ENCODE assay signal across 9 cellular contexts in genomic region chr11:119019996-119020395, GRCh38. TPM values are rescaled to one million over a fixed set of nuclear protein-coding genes. Genes with fewer than 3 reads are reported as not detected.
DNase-seq lines count a peak whose midpoint lies in the region; ATAC-seq and TF ChIP-seq lines count a peak whose summit lies in the region.
"Had no signal": no experiment of that assay in that cellular context is flagged by ENCODE, and none has a peak within 500 bp of the region (broad histone marks: within the 10 kb centered on the region; RNA-seq: fewer than 3 reads in every experiment).

No MANE protein-coding gene starts in this region.

- peaks cover 77% of the 10 kb centered on the region for H3K36me3 Mint-ChIP-seq in activated CD4-positive, alpha-beta T cell treated with anti-CD3 and anti-CD28 coated beads for 36 hours (ENCODE audit: low read depth)
- H3K36me3 Mint-ChIP-seq in activated CD8-positive, alpha-beta T cell treated with anti-CD3 and anti-CD28 coated beads for 36 hours (ENCODE audit: low read depth) = peaks cover 73% of the 10 kb centered on the region
- peaks cover 42 to 64% of the 10 kb centered on the region in 2 donors for H3K36me3 Mint-ChIP-seq in stimulated activated naive B cell treated with anti-CD40 and anti-IgM and Interleukin-4, amounts not matched to agents 10 μg/mL and 1 μg/mL and 100 μg/mL, for 72 hours

- peaks cover 57% of the 10 kb centered on the region for H3K4me1 Mint-ChIP-seq in activated CD4-positive, alpha-beta T cell treated with anti-CD3 and anti-CD28 coated beads for 36 hours
- H3K4me1 Mint-ChIP-seq in activated CD8-positive, alpha-beta T cell treated with anti-CD3 and anti-CD28 coated beads for 36 hours (ENCODE audit: low read depth) = peaks cover 57% of the 10 kb centered on the region
- H3K4me1 Mint-ChIP-seq in stimulated activated naive B cell treated with anti-CD40 and anti-IgM and Interleukin-4, amounts not matched to agents 10 μg/mL and 1 μg/mL and 100 μg/mL, for 72 hours = peaks cover 23 to 37% of the 10 kb centered on the region in 2 donors

- peaks cover 77% of the 10 kb centered on the region for H3K36me3 ChIP-seq in iPS-20b (ENCODE audit: insufficient read depth, low read depth, low read length)

- DNase-seq in activated CD4-positive, alpha-beta T cell treated with anti-CD3 and anti-CD28 coated beads for 36 hours = no peak
- DNase-seq in activated CD4-positive, alpha-beta T cell treated with anti-CD3 and anti-CD28 coated beads for 1 hour = no peak
- no peak for DNase-seq in activated CD8-positive, alpha-beta T cell treated with anti-CD3 and anti-CD28 coated beads for 36 hours
- DNase-seq in stimulated activated naive B cell treated with anti-CD40 and anti-IgM and Interleukin-4, amounts not matched to agents 10 μg/mL and 1 μg/mL and 100 μg/mL, for 72 hours = no peak
- DNase-seq in HK-2 (ENCODE audit: unreplicated experiment) = no peak
- no peak for DNase-seq in stimulated activated CD4-positive, alpha-beta T cell treated with anti-CD3 and anti-CD28 coated beads, Interleukin-12 subunit alpha, Interleukin-12 subunit beta, amount 100 ng/mL, for 4 hours
- DNase-seq: C1 segment of cervical spinal cord had no signal

- intact Hi-C loops in activated CD4-positive, alpha-beta T cell treated with anti-CD3 and anti-CD28 coated beads for 36 hours (cut with DNase I, micrococcal nuclease) = loop anchor here (2.0 to 5.0 kb wide), 5 partner anchors 37 to 187 kb away; partner anchors contain the start of genes BCL9L (in 1 of the 2), CBL (in 1 of the 2), HYOU1 (in 1 of the 2) and VPS11 (in 1 of the 2)
- intact Hi-C loops in activated CD8-positive, alpha-beta T cell treated with anti-CD3 and anti-CD28 coated beads for 36 hours (cut with micrococcal nuclease) = no loop called here

- no peaks in the 10 kb centered on the region for H3K9me3 Mint-ChIP-seq in activated CD4-positive, alpha-beta T cell treated with anti-CD3 and anti-CD28 coated beads for 36 hours (ENCODE audit: low read depth)
- no peaks in the 10 kb centered on the region for H3K9me3 Mint-ChIP-seq in activated CD8-positive, alpha-beta T cell treated with anti-CD3 and anti-CD28 coated beads for 36 hours
- H3K9me3 Mint-ChIP-seq in stimulated activated naive B cell treated with anti-CD40 and anti-IgM and Interleukin-4, amounts not matched to agents 10 μg/mL and 1 μg/mL and 100 μg/mL, for 72 hours = no peaks in the 10 kb centered on the region

- POLR2A ChIA-PET in activated CD4-positive, alpha-beta T cell treated with anti-CD3 and anti-CD28 coated beads for 36 hours (lab: Charles Lee) = interaction anchor here (0.7 to 1.0 kb wide), 2 partner anchors 53 to 305 kb away, joined by 3 to 6 read pairs; no protein-coding TSS in a partner anchor
- POLR2A ChIA-PET in activated CD8-positive, alpha-beta T cell treated with anti-CD3 and anti-CD28 coated beads for 36 hours (lab: Charles Lee) = interaction anchor here (0.7 to 8.6 kb wide), 12 partner anchors 8 to 248 kb away, joined by 3 to 106 read pairs (median 8); partner anchors contain the start of genes C2CD2L, CENATAC, HYOU1 and SLC37A4

- peak overlapping the region; percentile 85 for H3K4me3 ChIP-seq in iPS-20b (ENCODE audit: low read length)

- peak overlapping the region; percentile 99 for H3K27ac Mint-ChIP-seq in activated CD4-positive, alpha-beta T cell treated with anti-CD3 and anti-CD28 coated beads for 36 hours
- H3K27ac Mint-ChIP-seq in activated CD8-positive, alpha-beta T cell treated with anti-CD3 and anti-CD28 coated beads for 36 hours = peak overlapping the region; percentile 99
- H3K27ac Mint-ChIP-seq in stimulated activated naive B cell treated with anti-CD40 and anti-IgM and Interleukin-4, amounts not matched to agents 10 μg/mL and 1 μg/mL and 100 μg/mL, for 72 hours = peak overlapping the region; percentile 100

- H3K27me3 ChIP-seq in iPS-20b (ENCODE audit: insufficient read depth, low read length) = no peaks in the 10 kb centered on the region

- no peak for ATAC-seq in activated CD4-positive, alpha-beta T cell treated with anti-CD3 and anti-CD28 coated beads for 36 hours
- ATAC-seq in activated CD8-positive, alpha-beta T cell treated with anti-CD3 and anti-CD28 coated beads for 36 hours = no peak
- ATAC-seq in stimulated activated naive B cell treated with anti-CD40 and anti-IgM and Interleukin-4, amounts not matched to agents 10 μg/mL and 1 μg/mL and 100 μg/mL, for 72 hours (replicated peaks) = no peak
- ATAC-seq in HG03159 (IDR thresholded peaks at IDR 0.05; ENCODE audit: unreplicated experiment) = no peak

- no peaks in the 10 kb centered on the region for H3K27me3 Mint-ChIP-seq in activated CD4-positive, alpha-beta T cell treated with anti-CD3 and anti-CD28 coated beads for 36 hours
- H3K27me3 Mint-ChIP-seq in activated CD8-positive, alpha-beta T cell treated with anti-CD3 and anti-CD28 coated beads for 36 hours = no peaks in the 10 kb centered on the region
- H3K27me3 Mint-ChIP-seq in stimulated activated naive B cell treated with anti-CD40 and anti-IgM and Interleukin-4, amounts not matched to agents 10 μg/mL and 1 μg/mL and 100 μg/mL, for 72 hours = no peaks in the 10 kb centered on the region

- H3K9ac ChIP-seq in iPS-20b (ENCODE audit: low read depth, low read length) = peak overlapping the region; percentile 99; the same call in 1 of the 2 replicates

- peaks cover 10% of the 10 kb centered on the region for H3K4me1 ChIP-seq in iPS-20b (ENCODE audit: insufficient read depth, low read length)

- TF ChIP-seq CTCF in activated CD8-positive, alpha-beta T cell treated with anti-CD3 and anti-CD28 coated beads for 36 hours (IDR thresholded peaks at IDR 0.05) = no peak

- H3K9me3 ChIP-seq in iPS-20b (ENCODE audit: insufficient read depth, low read depth, low read length) = no peaks in the 10 kb centered on the region

- H3K27ac ChIP-seq in iPS-20b (ENCODE audit: low read length) = no peak overlapping the region

- CTCF ChIA-PET in activated CD4-positive, alpha-beta T cell treated with anti-CD3 and anti-CD28 coated beads for 36 hours (lab: Charles Lee) = interaction anchor here (1.5 to 2.1 kb wide), 3 partner anchors 22 to 112 kb away, joined by 4 to 9 read pairs (median 5); partner anchors contain the start of gene CENATAC
- CTCF ChIA-PET in activated CD8-positive, alpha-beta T cell treated with anti-CD3 and anti-CD28 coated beads for 36 hours (lab: Charles Lee) = interaction anchor here (1.3 to 1.7 kb wide), 3 partner anchors 10 to 16 kb away, joined by 3 to 6 read pairs (median 5); partner anchors contain the start of gene SLC37A4

- peak overlapping the region; percentile 99 for H3K4me3 Mint-ChIP-seq in activated CD4-positive, alpha-beta T cell treated with anti-CD3 and anti-CD28 coated beads for 36 hours
- peak overlapping the region; percentile 99 for H3K4me3 Mint-ChIP-seq in activated CD8-positive, alpha-beta T cell treated with anti-CD3 and anti-CD28 coated beads for 36 hours
- peak overlapping the region; percentile 98 for H3K4me3 Mint-ChIP-seq in stimulated activated naive B cell treated with anti-CD40 and anti-IgM and Interleukin-4, amounts not matched to agents 10 μg/mL and 1 μg/mL and 100 μg/mL, for 72 hours

RNA-seq across cellular contexts. Expression of gene TRAPPC4, which starts 1.4 kb away (rescaled TPM):
- total RNA-seq in activated CD4-positive, alpha-beta T cell treated with anti-CD3 and anti-CD28 coated beads for 36 hours = 10 to 100 TPM; 62.2 to 81.9 TPM
- 10 to 100 TPM; 69.5 to 71.4 TPM for total RNA-seq in activated CD8-positive, alpha-beta T cell treated with anti-CD3 and anti-CD28 coated beads for 36 hours

RNA-seq across cellular contexts. Expression of gene RPS25, which starts 1.9 kb away (rescaled TPM):
- 1,000 to 10,000 TPM; 1,590 to 1,820 TPM for total RNA-seq in activated CD4-positive, alpha-beta T cell treated with anti-CD3 and anti-CD28 coated beads for 36 hours
- 1,000 to 10,000 TPM; 1,901 to 1,911 TPM for total RNA-seq in activated CD8-positive, alpha-beta T cell treated with anti-CD3 and anti-CD28 coated beads for 36 hours

RNA-seq across cellular contexts. Expression of gene SLC37A4, which starts 10.7 kb away (rescaled TPM):
- total RNA-seq in activated CD4-positive, alpha-beta T cell treated with anti-CD3 and anti-CD28 coated beads for 36 hours = 10 to 100 TPM; 26.2 to 36.2 TPM
- total RNA-seq in activated CD8-positive, alpha-beta T cell treated with anti-CD3 and anti-CD28 coated beads for 36 hours = 10 to 100 TPM; 32.4 to 35.2 TPM

RNA-seq across cellular contexts. Expression of gene CENATAC, which starts 22.1 kb away (rescaled TPM):
- total RNA-seq in activated CD4-positive, alpha-beta T cell treated with anti-CD3 and anti-CD28 coated beads for 36 hours = 10 to 100 TPM; 23.7 to 26.2 TPM
- 10 to 100 TPM; 22.0 to 24.1 TPM for total RNA-seq in activated CD8-positive, alpha-beta T cell treated with anti-CD3 and anti-CD28 coated beads for 36 hours

RNA-seq across cellular contexts. Expression of gene HYOU1, which starts 37.0 kb away (rescaled TPM):
- 100 to 1,000 TPM; 104 to 114 TPM for total RNA-seq in activated CD4-positive, alpha-beta T cell treated with anti-CD3 and anti-CD28 coated beads for 36 hours
- total RNA-seq in activated CD8-positive, alpha-beta T cell treated with anti-CD3 and anti-CD28 coated beads for 36 hours = 100 to 1,000 TPM in 1 of 2 experiments, 10 to 100 TPM in 1; 92.4 to 101 TPM
